28 cellular contexts compared by ENCODE assay signal in the genomic region with DNA sequence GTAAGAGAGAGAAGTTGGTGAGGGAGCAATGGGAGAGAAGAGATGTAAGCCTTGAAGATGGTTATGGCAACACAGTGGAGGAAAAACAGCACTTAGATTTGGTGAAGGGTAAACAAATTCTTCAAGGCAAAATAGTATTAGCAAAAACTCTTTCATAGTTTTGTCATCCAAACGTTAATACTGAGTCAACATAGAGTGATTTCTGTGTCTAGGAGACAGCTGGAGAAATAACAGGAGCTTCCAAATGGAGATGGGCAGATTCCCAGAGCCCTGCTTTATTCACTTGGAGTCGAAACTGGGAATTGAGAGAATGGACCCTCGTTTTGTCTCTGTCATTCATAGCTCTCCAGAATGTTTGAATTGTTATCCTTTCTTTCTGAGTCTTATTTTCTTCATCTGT.
A peak's percentile ranks its signal among the peaks of the same experiment; 100 is the strongest.
DNase-seq lines count a peak whose midpoint lies in the region; ATAC-seq, FAIRE-seq and TF ChIP-seq lines count a peak whose summit lies in the region.
"Had no signal": no experiment of that assay in that cellular context is flagged by ENCODE, and none has a peak within 500 bp of the region (broad histone marks: within the 10 kb centered on the region; RNA-seq: fewer than 3 reads in every experiment).

No MANE protein-coding gene starts in this region.

- H3K4me2 ChIP-seq in A549 (no peak overlapping the region), osteoblast (ENCODE audit: insufficient read depth, low read length) (peak overlapping the region; percentile 13)

- H3K9me3 ChIP-seq in A549 = no peaks in the 10 kb centered on the region
- H3K9me3 ChIP-seq in osteoblast (ENCODE audit: low read depth, low read length) = no peaks in the 10 kb centered on the region
- H3K9me3 ChIP-seq: body of pancreas, HAP-1, Peyer's patch, suprapubic skin, upper lobe of right lung had no signal

- no peaks in the 10 kb centered on the region for H4K20me1 ChIP-seq in osteoblast (ENCODE audit: insufficient read depth, low read length)

- WGBS in A549 (ENCODE audit: missing lambda C conversion rate) = 64% methylated on average over 3 of the region's 3 CpGs

- TF ChIP-seq POLR2A in A549 (IDR thresholded peaks at IDR 0.05; ENCODE audit: low read length) = no peak

- no peak for TF ChIP-seq RAD21 in A549 (conservative IDR thresholded peaks at IDR 0.05 in 1 of 2, IDR thresholded peaks at IDR 0.05 in 1 of 2)

- no peak for DNase-seq in A549 (ENCODE audit: low read depth in 1 of 2, low spot score in 1 of 2)
- peak; percentile 1 for DNase-seq in bronchial epithelial cell (ENCODE audit: low read depth)
- DNase-seq in left cardiac atrium = no peak
- DNase-seq in osteoblast (ENCODE audit: insufficient read length, low spot score, missing footprints) = no peak
- DNase-seq in NCI-H526 treated with DMSO at 0.1 percent for 48 hours (lab: John Stamatoyannopoulos, UW) = no peak
- DNase-seq: activated CD8-positive, alpha-beta T cell treated with anti-CD3 and anti-CD28 coated beads for 36 hours; activated naive CD4-positive, alpha-beta T cell treated with anti-CD3 and anti-CD28 coated beads, Interleukin-2, amount 50 U/mL, for 16 hours; body of pancreas; CD4-positive, alpha-beta memory T cell; Karpas-422; naive thymus-derived CD4-positive, alpha-beta T cell; NCI-H1417 treated with DMSO at 0.1 percent for 48 hours; NCI-H2081 treated with DMSO at 0.1 percent for 48 hours; NCI-H345; NCI-H774; nucleus accumbens; Peyer's patch; T-helper 9 cell; upper lobe of right lung had no signal

- FAIRE-seq in A549 (lab: Jason Lieb, UNC) = no peak
- FAIRE-seq in bronchial epithelial cell (lab: Jason Lieb, UNC) = no peak
- FAIRE-seq: A204.1, islet of Langerhans had no signal

- H3K36me3 ChIP-seq in bronchial epithelial cell (ENCODE audit: control insufficient read depth, insufficient read depth, low read length) (no peaks in the 10 kb centered on the region), osteoblast (ENCODE audit: insufficient read depth, low read length) (no peaks in the 10 kb centered on the region)
- H3K36me3 ChIP-seq: HAP-1, Peyer's patch, suprapubic skin, upper lobe of right lung had no signal

- H3K79me2 ChIP-seq in osteoblast (ENCODE audit: insufficient read depth, low read length) = no peaks in the 10 kb centered on the region

- H3K27me3 ChIP-seq in bronchial epithelial cell (ENCODE audit: control insufficient read depth, insufficient read depth, low read length) (no peaks in the 10 kb centered on the region), osteoblast (ENCODE audit: insufficient read depth, low read length) (no peaks in the 10 kb centered on the region)
- H3K27me3 ChIP-seq: body of pancreas, Peyer's patch, suprapubic skin, upper lobe of right lung had no signal

- H2AFZ ChIP-seq in osteoblast (ENCODE audit: low read length) = no peak overlapping the region

- peak overlapping the region; percentile 34 to 73; a peak in 3 of 6 replicates for H3K27ac ChIP-seq in A549
- H3K27ac ChIP-seq in osteoblast (ENCODE audit: low read depth, low read length) = peak overlapping the region; percentile 3
- H3K27ac ChIP-seq: body of pancreas, Peyer's patch, suprapubic skin, upper lobe of right lung had no signal

- ATAC-seq in A549 (no peak), left cardiac atrium (peak; percentile 19 to 55), HG02642 (IDR thresholded peaks at IDR 0.05; ENCODE audit: poor library complexity, unreplicated experiment) (no peak), GM21447 (IDR thresholded peaks at IDR 0.05; ENCODE audit: unreplicated experiment) (no peak), GM18498 (IDR thresholded peaks at IDR 0.05; ENCODE audit: unreplicated experiment) (no peak)
- ATAC-seq: activated CD8-positive, alpha-beta T cell treated with anti-CD3 and anti-CD28 coated beads for 36 hours; activated T-helper 17 cell treated with anti-CD3 and anti-CD28 coated beads, Interleukin-2, amount 50 U/mL, for 72 hours; body of pancreas; naive thymus-derived CD4-positive, alpha-beta T cell; stimulated activated memory B cell treated with anti-CD40 and anti-IgM and Interleukin-4, amounts not matched to agents 10 μg/mL and 1 μg/mL and 100 μg/mL, for 72 hours; upper lobe of right lung had no signal

- H3K4me3 ChIP-seq in A549 (no peak overlapping the region), bronchial epithelial cell (ENCODE audit: low read depth, low read length) (no peak overlapping the region), osteoblast (ENCODE audit: insufficient read depth, low read length) (no peak overlapping the region)
- H3K4me3 ChIP-seq: body of pancreas, HAP-1, Peyer's patch, suprapubic skin, upper lobe of right lung had no signal

- intact Hi-C loops in left cardiac atrium (cut with DNase I) = no loop called here

- no peak for TF ChIP-seq EP300 in A549 (IDR thresholded peaks at IDR 0.05)

- no peak for TF ChIP-seq CTCF in A549 (IDR thresholded peaks at IDR 0.05)
- TF ChIP-seq CTCF in bronchial epithelial cell (IDR thresholded peaks at IDR 0.05; ENCODE audit: insufficient read depth, low read length, severe bottlenecking) = no peak
- no peak for TF ChIP-seq CTCF in osteoblast (IDR thresholded peaks at IDR 0.05; ENCODE audit: extremely low read depth, low read depth, low read length)

- POLR2A ChIA-PET in A549 (lab: Yijun Ruan, JAX) = no interaction called here

- CTCF ChIA-PET in A549 (lab: Yijun Ruan, JAX) = no interaction called here

- H3K4me1 ChIP-seq in A549 (peaks cover 12% of the 10 kb centered on the region), osteoblast (ENCODE audit: insufficient read depth, low read length) (peaks cover 12% of the 10 kb centered on the region)
- H3K4me1 ChIP-seq: body of pancreas, Peyer's patch, upper lobe of right lung had no signal

TF ChIP-seq in A549, 52 proteins besides CTCF, POLR2A, EP300 and RAD21:
- TF ChIP-seq FOSB (CRISPR knock-in tag; IDR thresholded peaks at IDR 0.05) = no peak
- no peak for TF ChIP-seq GATA3 (IDR thresholded peaks at IDR 0.05; ENCODE audit: borderline replicate concordance)
- no peak for TF ChIP-seq ZC3H11A (IDR thresholded peaks at IDR 0.05)
- TF ChIP-seq HDAC2 (IDR thresholded peaks at IDR 0.05) = no peak
- no peak for TF ChIP-seq KDM1A (IDR thresholded peaks at IDR 0.05; ENCODE audit: low read depth)
- TF ChIP-seq, protein P1, sequence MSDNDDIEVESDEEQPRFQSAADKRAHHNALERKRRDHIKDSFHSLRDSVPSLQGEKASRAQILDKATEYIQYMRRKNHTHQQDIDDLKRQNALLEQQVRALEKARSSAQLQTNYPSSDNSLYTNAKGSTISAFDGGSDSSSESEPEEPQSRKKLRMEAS (IDR thresholded peaks at IDR 0.05) = no peak
- TF ChIP-seq ESRRA (IDR thresholded peaks at IDR 0.05; ENCODE audit: borderline replicate concordance, low read length) = no peak
- no peak for TF ChIP-seq JUNB (IDR thresholded peaks at IDR 0.05)
TF ChIP-seq in A549: peak in this region for 0.

Comparison
In these comparisons a context has a peak if more than half of its experiments do, and no peak if none do; other contexts are left out.
1. ATAC-seq: peak in left cardiac atrium (2 of 2); none in A549 (0 of 2), HG02642 (single experiment), GM21447 (single experiment) and GM18498 (single experiment).